In genomic region chr20:24366605-24367004, GRCh38 we compare ENCODE assay signal across 1 cellular context.
TF ChIP-seq lines count a peak whose summit lies in the region.

No MANE protein-coding gene starts in this region.

TF ChIP-seq in SK-N-SH, 30 proteins besides CTCF, POLR2A, EP300 and RAD21 (continued from another document):
- TF ChIP-seq, protein P1, sequence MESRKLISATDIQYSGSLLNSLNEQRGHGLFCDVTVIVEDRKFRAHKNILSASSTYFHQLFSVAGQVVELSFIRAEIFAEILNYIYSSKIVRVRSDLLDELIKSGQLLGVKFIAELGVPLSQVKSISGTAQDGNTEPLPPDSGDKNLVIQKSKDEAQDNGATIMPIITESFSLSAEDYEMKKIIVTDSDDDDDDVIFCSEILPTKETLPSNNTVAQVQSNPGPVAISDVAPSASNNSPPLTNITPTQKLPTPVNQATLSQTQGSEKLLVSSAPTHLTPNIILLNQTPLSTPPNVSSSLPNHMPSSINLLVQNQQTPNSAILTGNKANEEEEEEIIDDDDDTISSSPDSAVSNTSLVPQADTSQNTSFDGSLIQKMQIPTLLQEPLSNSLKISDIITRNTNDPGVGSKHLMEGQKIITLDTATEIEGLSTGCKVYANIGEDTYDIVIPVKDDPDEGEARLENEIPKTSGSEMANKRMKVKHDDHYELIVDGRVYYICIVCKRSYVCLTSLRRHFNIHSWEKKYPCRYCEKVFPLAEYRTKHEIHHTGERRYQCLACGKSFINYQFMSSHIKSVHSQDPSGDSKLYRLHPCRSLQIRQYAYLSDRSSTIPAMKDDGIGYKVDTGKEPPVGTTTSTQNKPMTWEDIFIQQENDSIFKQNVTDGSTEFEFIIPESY (IDR thresholded peaks at IDR 0.05; ENCODE audit: borderline replicate concordance, low read depth) = no peak
TF ChIP-seq in SK-N-SH: peak in this region for 0.
